Comparison of ENCODE assay signal across 10 cellular contexts in the genomic region with DNA sequence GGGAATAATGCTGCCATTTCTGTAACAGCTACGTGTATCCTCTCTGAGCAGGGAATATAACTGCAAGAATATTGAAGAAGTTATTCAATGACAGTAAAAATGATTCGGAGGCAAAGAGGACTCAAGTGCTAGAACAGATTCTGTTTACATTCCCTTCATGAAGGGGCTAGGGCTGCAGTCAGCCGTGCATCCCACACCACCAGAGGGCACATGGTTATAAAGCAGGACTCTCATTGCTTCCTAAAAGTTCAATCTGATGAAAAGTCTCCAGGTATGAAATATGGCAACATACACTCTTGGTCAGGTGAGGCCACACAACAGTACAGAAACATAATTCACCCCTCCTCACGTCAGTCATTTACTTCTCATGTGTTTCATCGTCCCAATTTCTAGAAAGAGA. TPM values are rescaled to one million over a fixed set of nuclear protein-coding genes. Genes with fewer than 3 reads are reported as not detected.
A peak's percentile ranks its signal among the peaks of the same experiment; 100 is the strongest.
DNase-seq lines count a peak whose midpoint lies in the region; FAIRE-seq and TF ChIP-seq lines count a peak whose summit lies in the region.
"Had no signal": no experiment of that assay in that cellular context is flagged by ENCODE, and none has a peak within 500 bp of the region (broad histone marks: within the 10 kb centered on the region; RNA-seq: fewer than 3 reads in every experiment).

No MANE protein-coding gene starts in this region.

- no peak for DNase-seq in BJ (ENCODE audit: low read depth)
- no peak for DNase-seq in GM19239 (ENCODE audit: insufficient read length, low spot score)
- DNase-seq in activated naive CD4-positive, alpha-beta T cell treated with anti-CD3 and anti-CD28 coated beads for 36 hours = peak; percentile 68
- peak; percentile 38 for DNase-seq in kidney tubule cell (ENCODE audit: low spot score)
- no peak for DNase-seq in RPMI8226
- no peak for DNase-seq in dorsolateral prefrontal cortex
- no peak for DNase-seq in kidney glomerular epithelial cell (lab: John Stamatoyannopoulos, UW)
- DNase-seq in uterus = no peak
- DNase-seq: NCI-H1048 had no signal

- H3K9me3 Mint-ChIP-seq in activated naive CD4-positive, alpha-beta T cell treated with anti-CD3 and anti-CD28 coated beads for 36 hours = no peaks in the 10 kb centered on the region
- H3K9me3 Mint-ChIP-seq: stimulated activated memory B cell treated with anti-CD40 and anti-IgM and Interleukin-4, amounts not matched to agents 10 μg/mL and 1 μg/mL and 100 μg/mL, for 72 hours had no signal

- H3K4me1 Mint-ChIP-seq in activated naive CD4-positive, alpha-beta T cell treated with anti-CD3 and anti-CD28 coated beads for 36 hours (ENCODE audit: low read depth) = no peaks in the 10 kb centered on the region
- H3K4me1 Mint-ChIP-seq: stimulated activated memory B cell treated with anti-CD40 and anti-IgM and Interleukin-4, amounts not matched to agents 10 μg/mL and 1 μg/mL and 100 μg/mL, for 72 hours had no signal

- no peaks in the 10 kb centered on the region for H3K4me1 ChIP-seq in uterus

- H3K4me3 ChIP-seq in BJ (ENCODE audit: low read depth, low read length) = no peak overlapping the region
- no peak overlapping the region for H3K4me3 ChIP-seq in dorsolateral prefrontal cortex
- no peak overlapping the region for H3K4me3 ChIP-seq in uterus

- intact Hi-C loops in activated naive CD4-positive, alpha-beta T cell treated with anti-CD3 and anti-CD28 coated beads for 36 hours (cut with micrococcal nuclease) = loop anchor here (1.0 kb wide), 2 partner anchors 81 to 166 kb away; no protein-coding TSS in a partner anchor
- intact Hi-C loops in dorsolateral prefrontal cortex (cut with DNase I) = no loop called here
- intact Hi-C loops in uterus (cut with DNase I; ENCODE audit: low total_unique reads) = no loop called here

- TF ChIP-seq CTCF in BJ (IDR thresholded peaks at IDR 0.05; ENCODE audit: insufficient read depth, low read depth, low read length) (peak; percentile 71), dorsolateral prefrontal cortex (IDR thresholded peaks at IDR 0.05 in 54 of 56, conservative IDR thresholded peaks at IDR 0.05 in 2 of 56; ENCODE audit: low read depth in 1 of 56, partially characterized antibody in 56 of 56) (peak in 21 of 56 donors; percentile 10 to 41 (median 23)), uterus (IDR thresholded peaks at IDR 0.05) (no peak)

- no peaks in the 10 kb centered on the region for H3K27me3 Mint-ChIP-seq in activated naive CD4-positive, alpha-beta T cell treated with anti-CD3 and anti-CD28 coated beads for 36 hours (ENCODE audit: low read depth)
- H3K27me3 Mint-ChIP-seq: stimulated activated memory B cell treated with anti-CD40 and anti-IgM and Interleukin-4, amounts not matched to agents 10 μg/mL and 1 μg/mL and 100 μg/mL, for 72 hours had no signal

- H3K27ac Mint-ChIP-seq in activated naive CD4-positive, alpha-beta T cell treated with anti-CD3 and anti-CD28 coated beads for 36 hours = peak overlapping the region; percentile 5
- H3K27ac Mint-ChIP-seq: stimulated activated memory B cell treated with anti-CD40 and anti-IgM and Interleukin-4, amounts not matched to agents 10 μg/mL and 1 μg/mL and 100 μg/mL, for 72 hours had no signal

- H3K27ac ChIP-seq in dorsolateral prefrontal cortex (peak overlapping the region in 4 of 59 donors; percentile 10 to 38 (median 14)), uterus (no peak overlapping the region)

- H3K9me3 ChIP-seq in uterus = no peaks in the 10 kb centered on the region

- peaks cover 9% of the 10 kb centered on the region for H3K36me3 Mint-ChIP-seq in activated naive CD4-positive, alpha-beta T cell treated with anti-CD3 and anti-CD28 coated beads for 36 hours (ENCODE audit: low read depth)

- CTCF ChIA-PET in BJ (lab: Yijun Ruan, JAX) = interaction anchor here (0.9 to 1.1 kb wide), 5 partner anchors 15 to 497 kb away, joined by 3 read pairs; no protein-coding TSS in a partner anchor
- CTCF ChIA-PET in activated naive CD4-positive, alpha-beta T cell treated with anti-CD3 and anti-CD28 coated beads for 36 hours (lab: Charles Lee) = no interaction called here

- H3K36me3 ChIP-seq in BJ (ENCODE audit: control insufficient read depth, insufficient read depth, low read length) (peaks cover 24% of the 10 kb centered on the region), uterus (no peaks in the 10 kb centered on the region)

- H3K27me3 ChIP-seq in BJ (ENCODE audit: control insufficient read depth, insufficient read depth, low read length) = no peaks in the 10 kb centered on the region
- H3K27me3 ChIP-seq in dorsolateral prefrontal cortex = no peaks in the 10 kb centered on the region
- no peaks in the 10 kb centered on the region for H3K27me3 ChIP-seq in uterus

- no peak for TF ChIP-seq POLR2A in uterus (IDR thresholded peaks at IDR 0.05)

- no peak overlapping the region for H3K4me3 Mint-ChIP-seq in activated naive CD4-positive, alpha-beta T cell treated with anti-CD3 and anti-CD28 coated beads for 36 hours
- H3K4me3 Mint-ChIP-seq: stimulated activated memory B cell treated with anti-CD40 and anti-IgM and Interleukin-4, amounts not matched to agents 10 μg/mL and 1 μg/mL and 100 μg/mL, for 72 hours had no signal

- peak; percentile 65 for FAIRE-seq in GM19239 (lab: Jason Lieb, UNC)

- POLR2A ChIA-PET in BJ (lab: Charles Lee) = no interaction called here

RNA-seq across cellular contexts. Expression of a gene that starts 34.0 kb away (rescaled TPM):
- 6.3 and 9.1 TPM in 2 replicates for polyA plus RNA-seq in BJ (2011; rRNA removed)
- 3.1 and 3.4 TPM in 2 replicates for polyA minus RNA-seq in BJ (2011; rRNA and poly(A)+ RNA removed)
- total RNA-seq in activated naive CD4-positive, alpha-beta T cell treated with anti-CD3 and anti-CD28 coated beads for 36 hours = 10 to 100 TPM; 19.6 to 20.9 TPM
- total RNA-seq in dorsolateral prefrontal cortex (10 to 100 TPM; 18.4 to 41.8 (median 27.7) TPM), uterus (10 to 100 TPM in 3 of 4 donors, 1 to 10 TPM in 1; 5.9 to 19.0 (median 12.8) TPM)

RNA-seq across cellular contexts. Expression of a gene that starts 53.7 kb away (rescaled TPM):
- polyA plus RNA-seq in BJ (2011; rRNA removed) = 33.8 and 35.1 TPM in 2 replicates
- polyA minus RNA-seq in BJ (2011; rRNA and poly(A)+ RNA removed) = 34.9 and 85.1 TPM in 2 replicates
- total RNA-seq in activated naive CD4-positive, alpha-beta T cell treated with anti-CD3 and anti-CD28 coated beads for 36 hours = 10 to 100 TPM; 18.1 to 19.9 TPM
- total RNA-seq in dorsolateral prefrontal cortex (100 to 1,000 TPM in 4 of 120 experiments, 10 to 100 TPM in 116; 20.7 to 126 (median 43.1) TPM), uterus (10 to 100 TPM in 3 of 4 donors, 1 to 10 TPM in 1; 8.7 to 53.9 (median 24.6) TPM)

Comparison
In these comparisons a context has a peak if more than half of its experiments do, and no peak if none do; other contexts are left out.
1. DNase-seq: peak in activated naive CD4-positive, alpha-beta T cell treated with anti-CD3 and anti-CD28 coated beads for 36 hours (single experiment) and kidney tubule cell (single experiment); none in BJ (single experiment), GM19239 (single experiment), RPMI8226 (single experiment), dorsolateral prefrontal cortex (0 of 10), kidney glomerular epithelial cell (single experiment) and uterus (0 of 2).